24 cellular contexts compared by ENCODE assay signal in genomic region chr1:228669401-228669695, GRCh38.
"Had no signal": no experiment of that assay in that cellular context is flagged by ENCODE, and none has a peak within 500 bp of the region (broad histone marks: within the 10 kb centered on the region; RNA-seq: fewer than 3 reads in every experiment).

No MANE protein-coding gene starts in this region.

- ATAC-seq: left colon; mucosa of descending colon; stimulated activated naive B cell treated with anti-CD40 and anti-IgM and Interleukin-4, amounts not matched to agents 10 μg/mL and 1 μg/mL and 100 μg/mL, for 72 hours had no signal

- H2AFZ ChIP-seq: parathyroid adenoma had no signal

- H3K4me3 Mint-ChIP-seq: immature natural killer cell; memory B cell; mesothelial cell of epicardium; naive B cell; natural killer cell treated with Interleukin-12 subunit alpha and Interleukin-12 subunit beta and Interleukin-15 and Interleukin-18, amount 100 ng/mL, for 72 hours; neural crest cell; stimulated activated naive B cell treated with anti-CD40 and anti-IgM and Interleukin-4, amounts not matched to agents 10 μg/mL and 1 μg/mL and 100 μg/mL, for 72 hours; stimulated activated naive CD8-positive, alpha-beta T cell treated with anti-CD3 and anti-CD28 coated beads, Interleukin-15, Interleukin-2, amounts not matched to agents 100 ng/mL and 50 ng/mL, for 24 hours had no signal

- H3K9me3 ChIP-seq: lower lobe of right lung, mucosa of descending colon, neutrophil, right atrium auricular region, vagina had no signal

- H3K27me3 ChIP-seq: dorsolateral prefrontal cortex, neutrophil, right atrium auricular region, vagina had no signal

- H3K4me3 ChIP-seq: dorsolateral prefrontal cortex, lower lobe of right lung, mucosa of descending colon, right atrium auricular region, smooth muscle cell, vagina had no signal

- H3K4me2 ChIP-seq: smooth muscle cell had no signal

- H3K4me1 Mint-ChIP-seq: immature natural killer cell; memory B cell; naive B cell; neural crest cell; stimulated activated naive B cell treated with anti-CD40 and anti-IgM and Interleukin-4, amounts not matched to agents 10 μg/mL and 1 μg/mL and 100 μg/mL, for 72 hours had no signal

- H3K27me3 Mint-ChIP-seq: memory B cell; natural killer cell treated with Interleukin-12 subunit alpha and Interleukin-12 subunit beta and Interleukin-15 and Interleukin-18, amount 100 ng/mL, for 72 hours; stimulated activated naive B cell treated with anti-CD40 and anti-IgM and Interleukin-4, amounts not matched to agents 10 μg/mL and 1 μg/mL and 100 μg/mL, for 72 hours; stimulated activated naive CD8-positive, alpha-beta T cell treated with anti-CD3 and anti-CD28 coated beads, Interleukin-15, Interleukin-2, amounts not matched to agents 100 ng/mL and 50 ng/mL, for 24 hours had no signal

- H3K36me3 Mint-ChIP-seq: immature natural killer cell; memory B cell; mesothelial cell of epicardium; naive B cell; natural killer cell treated with Interleukin-12 subunit alpha and Interleukin-12 subunit beta and Interleukin-15 and Interleukin-18, amount 100 ng/mL, for 72 hours; stimulated activated naive B cell treated with anti-CD40 and anti-IgM and Interleukin-4, amounts not matched to agents 10 μg/mL and 1 μg/mL and 100 μg/mL, for 72 hours had no signal

- H3K9ac ChIP-seq: parathyroid adenoma had no signal

- H3K4me1 ChIP-seq: lower lobe of right lung, parathyroid adenoma, vagina had no signal

- H3K9me3 Mint-ChIP-seq: immature natural killer cell; memory B cell; mesothelial cell of epicardium; naive B cell; natural killer cell treated with Interleukin-12 subunit alpha and Interleukin-12 subunit beta and Interleukin-15 and Interleukin-18, amount 100 ng/mL, for 72 hours; neural crest cell; stimulated activated naive B cell treated with anti-CD40 and anti-IgM and Interleukin-4, amounts not matched to agents 10 μg/mL and 1 μg/mL and 100 μg/mL, for 72 hours; stimulated activated naive CD8-positive, alpha-beta T cell treated with anti-CD3 and anti-CD28 coated beads, Interleukin-15, Interleukin-2, amounts not matched to agents 100 ng/mL and 50 ng/mL, for 24 hours had no signal

- DNase-seq: dorsolateral prefrontal cortex; effector CD4-positive, alpha-beta T cell; immature natural killer cell; kidney glomerular epithelial cell; left colon; left ventricle myocardium superior; lower lobe of right lung; mucosa of descending colon; naive B cell; stimulated activated CD4-positive, alpha-beta T cell treated with anti-CD3 and anti-CD28 coated beads, Interleukin-12 subunit alpha, Interleukin-12 subunit beta, amount 100 ng/mL, for 4 hours; stimulated activated CD4-positive, alpha-beta T cell treated with anti-CD3 and anti-CD28 coated beads, Interleukin-2, amount 100 ng/mL, for 24 hours; stimulated activated naive B cell treated with anti-CD40 and anti-IgM and Interleukin-4, amounts not matched to agents 10 μg/mL and 1 μg/mL and 100 μg/mL, for 72 hours; trophoblast cell had no signal

- H3K27ac Mint-ChIP-seq: memory B cell; mesothelial cell of epicardium; naive B cell; natural killer cell treated with Interleukin-12 subunit alpha and Interleukin-12 subunit beta and Interleukin-15 and Interleukin-18, amount 100 ng/mL, for 72 hours; progenitor cell of endocrine pancreas; stimulated activated naive B cell treated with anti-CD40 and anti-IgM and Interleukin-4, amounts not matched to agents 10 μg/mL and 1 μg/mL and 100 μg/mL, for 72 hours; stimulated activated naive CD8-positive, alpha-beta T cell treated with anti-CD3 and anti-CD28 coated beads, Interleukin-15, Interleukin-2, amounts not matched to agents 100 ng/mL and 50 ng/mL, for 24 hours had no signal

- H3K79me2 ChIP-seq: parathyroid adenoma had no signal

- H3K36me3 ChIP-seq: lower lobe of right lung, neutrophil, right atrium auricular region, vagina had no signal

- H3K27ac ChIP-seq: lower lobe of right lung, neutrophil, parathyroid adenoma, vagina had no signal
